In genomic region chr13:48962281-48962680, GRCh38 we compare ENCODE assay signal across 20 cellular contexts. TPM values are rescaled to one million over a fixed set of nuclear protein-coding genes. Genes with fewer than 3 reads are reported as not detected.
A peak's percentile ranks its signal among the peaks of the same experiment; 100 is the strongest.
DNase-seq lines count a peak whose midpoint lies in the region; ATAC-seq and TF ChIP-seq lines count a peak whose summit lies in the region.
"Had no signal": no experiment of that assay in that cellular context is flagged by ENCODE, and none has a peak within 500 bp of the region (broad histone marks: within the 10 kb centered on the region; RNA-seq: fewer than 3 reads in every experiment).

No MANE protein-coding gene starts in this region.

- CTCF ChIA-PET in activated CD4-positive, alpha-beta T cell treated with anti-CD3 and anti-CD28 coated beads for 36 hours (lab: Charles Lee) = no interaction called here

- no peak overlapping the region for H3K4me3 Mint-ChIP-seq in activated CD4-positive, alpha-beta T cell treated with anti-CD3 and anti-CD28 coated beads for 36 hours
- H3K4me3 Mint-ChIP-seq in activated T-helper 17 cell treated with anti-CD3 and anti-CD28 coated beads, Interleukin-2, amount 50 U/mL, for 72 hours = no peak overlapping the region

- H3K27me3 ChIP-seq in upper lobe of left lung (no peaks in the 10 kb centered on the region), uterus (no peaks in the 10 kb centered on the region)
- H3K27me3 ChIP-seq: BLaER1 treated with 17β-estradiol and CSF1 and Interleukin-3, amounts not matched to agents 10 nM and 100 nM; MG63; SJSA1 had no signal

- POLR2A ChIA-PET in activated CD4-positive, alpha-beta T cell treated with anti-CD3 and anti-CD28 coated beads for 36 hours (lab: Charles Lee) = interaction anchor here (0.6 kb wide), 1 partner anchor 944 kb away, joined by 4 read pairs; no protein-coding TSS in a partner anchor

- H3K4me3 ChIP-seq in fibroblast of pulmonary artery (replicated peaks; ENCODE audit: low read depth, low read length) = no peak overlapping the region
- H3K4me3 ChIP-seq in upper lobe of left lung = no peak overlapping the region
- H3K4me3 ChIP-seq in uterus = no peak overlapping the region
- H3K4me3 ChIP-seq: BLaER1 treated with 17β-estradiol and CSF1 and Interleukin-3, amounts not matched to agents 10 nM and 100 nM; MG63; SJSA1 had no signal

- TF ChIP-seq POLR2A in upper lobe of left lung (IDR thresholded peaks at IDR 0.05) (no peak), uterus (IDR thresholded peaks at IDR 0.05) (no peak)

- H3K36me3 ChIP-seq in upper lobe of left lung (no peaks in the 10 kb centered on the region), uterus (no peaks in the 10 kb centered on the region)
- H3K36me3 ChIP-seq: BLaER1 treated with 17β-estradiol and CSF1 and Interleukin-3, amounts not matched to agents 10 nM and 100 nM; MG63; SJSA1 had no signal

- H3K27ac Mint-ChIP-seq in activated CD4-positive, alpha-beta T cell treated with anti-CD3 and anti-CD28 coated beads for 36 hours = no peak overlapping the region
- no peak overlapping the region for H3K27ac Mint-ChIP-seq in activated T-helper 17 cell treated with anti-CD3 and anti-CD28 coated beads, Interleukin-2, amount 50 U/mL, for 72 hours

- no peak for DNase-seq in activated CD4-positive, alpha-beta T cell treated with anti-CD3 and anti-CD28 coated beads for 36 hours
- DNase-seq in activated CD4-positive, alpha-beta T cell treated with anti-CD3 and anti-CD28 coated beads for 48 hours = no peak
- DNase-seq in fibroblast of pulmonary artery (ENCODE audit: low read depth) (peak; percentile 39), upper lobe of left lung (peak in 1 of 2 donors; percentile 22), uterus (no peak)
- DNase-seq: 8988T, DMS 273 treated with DMSO at 0.1 percent for 48 hours, EL, KBM-7, MG63, NCI-H1105, NCI-H187 treated with DMSO at 0.1 percent for 48 hours, NCI-H2171, NCI-H82 had no signal

- no peaks in the 10 kb centered on the region for H3K36me3 Mint-ChIP-seq in activated CD4-positive, alpha-beta T cell treated with anti-CD3 and anti-CD28 coated beads for 36 hours (ENCODE audit: low read depth)
- no peaks in the 10 kb centered on the region for H3K36me3 Mint-ChIP-seq in activated T-helper 17 cell treated with anti-CD3 and anti-CD28 coated beads, Interleukin-2, amount 50 U/mL, for 72 hours (ENCODE audit: low read depth)

- H3K9me3 Mint-ChIP-seq in activated CD4-positive, alpha-beta T cell treated with anti-CD3 and anti-CD28 coated beads for 36 hours (ENCODE audit: low read depth) = no peaks in the 10 kb centered on the region
- H3K9me3 Mint-ChIP-seq in activated T-helper 17 cell treated with anti-CD3 and anti-CD28 coated beads, Interleukin-2, amount 50 U/mL, for 72 hours = peaks cover 3% of the 10 kb centered on the region

- no peak for TF ChIP-seq EP300 in upper lobe of left lung (IDR thresholded peaks at IDR 0.05)

- H3K4me1 ChIP-seq in upper lobe of left lung (no peaks in the 10 kb centered on the region), uterus (no peaks in the 10 kb centered on the region)
- H3K4me1 ChIP-seq: SJSA1 had no signal

- H3K9me3 ChIP-seq in upper lobe of left lung (no peaks in the 10 kb centered on the region), uterus (no peaks in the 10 kb centered on the region)
- H3K9me3 ChIP-seq: MG63, SJSA1 had no signal

- WGBS in upper lobe of left lung, 2 donors = 61 to 96% methylated on average over 1 to 4 of the region's 4 CpGs

- H3K27ac ChIP-seq in upper lobe of left lung (no peak overlapping the region), uterus (no peak overlapping the region)
- H3K27ac ChIP-seq: BLaER1 treated with 17β-estradiol and CSF1 and Interleukin-3, amounts not matched to agents 10 nM and 100 nM; SJSA1 had no signal

- H3K4me1 Mint-ChIP-seq in activated CD4-positive, alpha-beta T cell treated with anti-CD3 and anti-CD28 coated beads for 36 hours = no peaks in the 10 kb centered on the region
- no peaks in the 10 kb centered on the region for H3K4me1 Mint-ChIP-seq in activated T-helper 17 cell treated with anti-CD3 and anti-CD28 coated beads, Interleukin-2, amount 50 U/mL, for 72 hours

- ATAC-seq in activated CD4-positive, alpha-beta T cell treated with anti-CD3 and anti-CD28 coated beads for 36 hours = peak; percentile 60
- ATAC-seq in activated T-helper 17 cell treated with anti-CD3 and anti-CD28 coated beads, Interleukin-2, amount 50 U/mL, for 72 hours (replicated peaks) = peak; percentile 40
- ATAC-seq in upper lobe of left lung (ENCODE audit: low FRiP score in 2 of 2) (peak; percentile 36 to 73), GM21367 (IDR thresholded peaks at IDR 0.05; ENCODE audit: unreplicated experiment) (no peak), HG03159 (IDR thresholded peaks at IDR 0.05; ENCODE audit: unreplicated experiment) (no peak)
- ATAC-seq: HCT116 had no signal

- TF ChIP-seq CTCF in fibroblast of pulmonary artery (IDR thresholded peaks at IDR 0.05; ENCODE audit: low read length, missing control alignments) = no peak
- TF ChIP-seq CTCF in upper lobe of left lung (IDR thresholded peaks at IDR 0.05) = no peak
- no peak for TF ChIP-seq CTCF in uterus (IDR thresholded peaks at IDR 0.05)

- intact Hi-C loops in activated CD4-positive, alpha-beta T cell treated with anti-CD3 and anti-CD28 coated beads for 36 hours (cut with DNase I, micrococcal nuclease) = no loop called here
- intact Hi-C loops in uterus (cut with DNase I; ENCODE audit: low total_unique reads) = no loop called here

- peaks cover 2% of the 10 kb centered on the region for H3K27me3 Mint-ChIP-seq in activated CD4-positive, alpha-beta T cell treated with anti-CD3 and anti-CD28 coated beads for 36 hours
- H3K27me3 Mint-ChIP-seq in activated T-helper 17 cell treated with anti-CD3 and anti-CD28 coated beads, Interleukin-2, amount 50 U/mL, for 72 hours = no peaks in the 10 kb centered on the region

RNA-seq across cellular contexts. Expression of gene FNDC3A, which starts 13.4 kb away (rescaled TPM):
- total RNA-seq in activated CD4-positive, alpha-beta T cell treated with anti-CD3 and anti-CD28 coated beads for 36 hours = 10 to 100 TPM; 20.8 to 26.9 TPM
- 10 to 100 TPM; 23.8 to 38.2 TPM for total RNA-seq in activated T-helper 17 cell treated with anti-CD3 and anti-CD28 coated beads, Interleukin-2, amount 50 U/mL, for 72 hours
- total RNA-seq in upper lobe of left lung (10 to 100 TPM; 22.9 to 62.3 (median 44.6) TPM), uterus (100 to 1,000 TPM in 1 of 4 donors, 10 to 100 TPM in 3; 31.3 to 129 (median 69.9) TPM)

Comparison
In these comparisons a context has a peak if more than half of its experiments do, and no peak if none do; other contexts are left out.
1. ATAC-seq: peak in activated CD4-positive, alpha-beta T cell treated with anti-CD3 and anti-CD28 coated beads for 36 hours (single experiment), activated T-helper 17 cell treated with anti-CD3 and anti-CD28 coated beads, Interleukin-2, amount 50 U/mL, for 72 hours (single experiment) and upper lobe of left lung (2 of 2); none in GM21367 (single experiment) and HG03159 (single experiment).